Comparison of ENCODE assay signal across 21 cellular contexts in the genomic region with DNA sequence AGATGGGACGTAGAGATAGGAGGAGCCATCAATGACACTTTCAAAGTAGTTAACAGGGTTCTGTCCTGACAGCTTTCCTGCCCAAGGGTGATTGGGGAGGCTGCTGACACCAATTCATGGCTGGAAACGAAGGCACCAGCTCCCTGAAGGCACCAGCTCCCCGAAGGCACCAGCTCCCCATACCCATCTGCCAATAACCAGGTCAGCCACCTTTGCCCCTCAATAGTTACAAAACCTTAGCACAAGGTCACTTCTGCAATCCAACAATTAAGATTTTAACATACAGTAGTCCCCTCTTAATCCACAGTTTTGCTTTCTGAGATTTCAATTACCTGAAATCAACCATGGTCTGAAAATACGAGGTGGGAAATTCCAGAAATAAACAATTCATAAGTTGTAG.
"Had no signal": no experiment of that assay in that cellular context is flagged by ENCODE, and none has a peak within 500 bp of the region (broad histone marks: within the 10 kb centered on the region; RNA-seq: fewer than 3 reads in every experiment).

No MANE protein-coding gene starts in this region.

- H3K27me3 Mint-ChIP-seq: activated naive CD8-positive, alpha-beta T cell; effector memory CD8-positive, alpha-beta T cell; naive thymus-derived CD8-positive, alpha-beta T cell had no signal

- H3K27me3 ChIP-seq: body of pancreas, sigmoid colon, spleen, transverse colon, uterus had no signal

- H3K27ac ChIP-seq: body of pancreas, epithelial cell of prostate, parathyroid adenoma, sigmoid colon, transverse colon, uterus had no signal

- ATAC-seq: body of pancreas; effector memory CD8-positive, alpha-beta T cell; left ventricle myocardium superior; naive thymus-derived CD8-positive, alpha-beta T cell had no signal

- H3K4me3 Mint-ChIP-seq: activated naive CD8-positive, alpha-beta T cell; activated T-helper 1 cell treated with anti-CD3 and anti-CD28 coated beads, Interleukin-12 subunit alpha, Interleukin-12 subunit beta, Interleukin-2, Interleukin-4 antibody, amounts not matched to agents 30 ng/mL and 10 ng/mL and 1 ng/mL, durations not matched to agents 14 hours and 24 hours and 36 hours; effector memory CD8-positive, alpha-beta T cell; naive thymus-derived CD8-positive, alpha-beta T cell had no signal

- H3K27ac Mint-ChIP-seq: activated naive CD8-positive, alpha-beta T cell; activated T-helper 1 cell treated with anti-CD3 and anti-CD28 coated beads, Interleukin-12 subunit alpha, Interleukin-12 subunit beta, Interleukin-2, Interleukin-4 antibody, amounts not matched to agents 30 ng/mL and 10 ng/mL and 1 ng/mL, durations not matched to agents 14 hours and 24 hours and 36 hours had no signal

- H3K4me3 ChIP-seq: body of pancreas, sigmoid colon, spleen, transverse colon, uterus had no signal

- H3K9me3 ChIP-seq: body of pancreas, sigmoid colon, spleen, transverse colon, uterus had no signal

- H3K9me3 Mint-ChIP-seq: activated T-helper 1 cell treated with anti-CD3 and anti-CD28 coated beads, Interleukin-12 subunit alpha, Interleukin-12 subunit beta, Interleukin-2, Interleukin-4 antibody, amounts not matched to agents 30 ng/mL and 10 ng/mL and 1 ng/mL, durations not matched to agents 14 hours and 24 hours and 36 hours; effector memory CD8-positive, alpha-beta T cell; naive thymus-derived CD8-positive, alpha-beta T cell had no signal

- DNase-seq: activated CD4-positive, alpha-beta T cell treated with anti-CD3 and anti-CD28 coated beads, Interleukin-2, amount 50 U/mL, for 1 hour; activated CD4-positive, CD25-positive, alpha-beta regulatory T cell treated with anti-CD3 and anti-CD28 coated beads, Interleukin-2, amount 50 U/mL, for 72 hours; amygdala; body of pancreas; effector memory CD8-positive, alpha-beta T cell; foreskin fibroblast; left ventricle myocardium superior; mesendoderm; naive thymus-derived CD8-positive, alpha-beta T cell; sigmoid colon; spleen; stimulated activated CD4-positive, alpha-beta T cell treated with anti-CD3 and anti-CD28 coated beads, Interleukin-4, amount 100 ng/mL, for 4 hours; stimulated activated naive CD4-positive, alpha-beta T cell; T-helper 1 cell; T1000; transverse colon; uterus had no signal

- H3K4me1 ChIP-seq: parathyroid adenoma had no signal

- H3K36me3 ChIP-seq: transverse colon, uterus had no signal
